8 cellular contexts compared by ENCODE assay signal in genomic region chr11:27507561-27508322, GRCh38. TPM values are rescaled to one million over a fixed set of nuclear protein-coding genes. Genes with fewer than 3 reads are reported as not detected.
DNase-seq lines count a peak whose midpoint lies in the region; ATAC-seq and TF ChIP-seq lines count a peak whose summit lies in the region.

No MANE protein-coding gene starts in this region.

- H3K4me3 ChIP-seq in AG09309 (ENCODE audit: control insufficient read depth, low read depth, low read length) (peak overlapping the region; percentile 90), HUES48 (ENCODE audit: low read depth, low read length) (peak overlapping the region; percentile 97), astrocyte of the cerebellum (ENCODE audit: low read depth, low read length) (peak overlapping the region; percentile 98)

- peaks cover 29% of the 10 kb centered on the region for H3K4me1 Mint-ChIP-seq in mesothelial cell of epicardium

- peak overlapping the region; percentile 98 for H3K27ac Mint-ChIP-seq in mesothelial cell of epicardium

- in situ Hi-C loops in astrocyte of the cerebellum (cut with HindIII; ENCODE audit: low sequenced_read_pairs), result no loop called here

- no peak for ATAC-seq in activated CD4-positive, CD25-positive, alpha-beta regulatory T cell treated with anti-CD3 and anti-CD28 coated beads, Interleukin-2, amount 50 U/mL, for 24 hours

- peaks cover 6% of the 10 kb centered on the region for H3K4me1 ChIP-seq in HUES48 (ENCODE audit: control insufficient read depth, insufficient read depth, low read length)

- H3K27me3 ChIP-seq in HUES48 (ENCODE audit: control insufficient read depth, insufficient read depth, low read length), result no peaks in the 10 kb centered on the region

- TF ChIP-seq CTCF in AG09309 (IDR thresholded peaks at IDR 0.05; ENCODE audit: control insufficient read depth, insufficient read depth, low read depth, low read length, missing control alignments) (no peak), astrocyte of the cerebellum (IDR thresholded peaks at IDR 0.05; ENCODE audit: low read depth, low read length, missing control alignments) (no peak), mesothelial cell of epicardium (IDR thresholded peaks at IDR 0.05; ENCODE audit: unreplicated experiment) (no peak)

- no peaks in the 10 kb centered on the region for H3K27me3 Mint-ChIP-seq in mesothelial cell of epicardium (ENCODE audit: low read depth)

- H3K4me3 Mint-ChIP-seq in mesothelial cell of epicardium, result peak overlapping the region; percentile 96

- H3K9ac ChIP-seq in HUES48 (ENCODE audit: low read depth, low read length), result no peak overlapping the region

- no peak for DNase-seq in AG09309 (ENCODE audit: low read depth)
- no peak for DNase-seq in astrocyte of the cerebellum (ENCODE audit: low read depth)
- DNase-seq in mesothelial cell of epicardium (ENCODE audit: low spot score in 2 of 2, unreplicated experiment in 2 of 2), result no peak
- DNase-seq in midbrain (lab: John Stamatoyannopoulos, UW), result no peak
- DNase-seq in putamen (ENCODE audit: low spot score), result no peak
- no peak for DNase-seq in foreskin melanocyte

- H3K9me3 Mint-ChIP-seq in mesothelial cell of epicardium, result no peaks in the 10 kb centered on the region

- no peaks in the 10 kb centered on the region for H3K36me3 Mint-ChIP-seq in mesothelial cell of epicardium

- H3K36me3 ChIP-seq in HUES48 (ENCODE audit: control insufficient read depth, insufficient read depth, low read length), result peaks cover 12% of the 10 kb centered on the region

- no peak overlapping the region for H3K27ac ChIP-seq in HUES48 (ENCODE audit: low read depth, low read length)

- H3K9me3 ChIP-seq in HUES48 (ENCODE audit: control insufficient read depth, insufficient read depth, low read length), result no peaks in the 10 kb centered on the region

RNA-seq across cellular contexts. Expression of gene LIN7C, which starts 1.2 kb away (rescaled TPM):
- total RNA-seq in mesothelial cell of epicardium, result 26.0 to 27.8 TPM (median 26.5 TPM) in 3 replicates

RNA-seq across cellular contexts. Expression of gene LGR4, which starts 35.2 kb away (rescaled TPM):
- 26.8 to 28.2 TPM (median 27.5 TPM) in 3 replicates for total RNA-seq in mesothelial cell of epicardium
